In genomic region chr16:10597184-10597583, GRCh38 we compare ENCODE assay signal across 21 cellular contexts. TPM values are rescaled to one million over a fixed set of nuclear protein-coding genes. Genes with fewer than 3 reads are reported as not detected.
DNase-seq lines count a peak whose midpoint lies in the region; ATAC-seq and TF ChIP-seq lines count a peak whose summit lies in the region.
"Had no signal": no experiment of that assay in that cellular context is flagged by ENCODE, and none has a peak within 500 bp of the region (broad histone marks: within the 10 kb centered on the region; RNA-seq: fewer than 3 reads in every experiment).

No MANE protein-coding gene starts in this region.

- H3K27me3 ChIP-seq in osteoblast (ENCODE audit: insufficient read depth, low read length) (peaks cover 7% of the 10 kb centered on the region), HAP-1 (ENCODE audit: low read depth) (peaks cover 15% of the 10 kb centered on the region)
- H3K27me3 ChIP-seq: gastrocnemius medialis had no signal

- CTCF ChIA-PET in Calu3 (lab: Charles Lee) (no interaction called here), OCI-LY7 (lab: Charles Lee; ENCODE audit: unreplicated experiment) (no interaction called here)

- H3K27ac ChIP-seq in OCI-LY7 (ENCODE audit: low read depth, low read length, poor library complexity, severe bottlenecking) (no peak overlapping the region), osteoblast (ENCODE audit: low read depth, low read length) (no peak overlapping the region)
- H3K27ac ChIP-seq: epithelial cell of prostate, neutrophil had no signal

- H3K4me3 ChIP-seq in OCI-LY7 (ENCODE audit: low read depth, low read length, poor library complexity, severe bottlenecking), result no peak overlapping the region
- no peak overlapping the region for H3K4me3 ChIP-seq in osteoblast (ENCODE audit: insufficient read depth, low read length)
- H3K4me3 ChIP-seq in HAP-1, result no peak overlapping the region
- H3K4me3 ChIP-seq: gastrocnemius medialis had no signal

- no peak overlapping the region for H3K4me2 ChIP-seq in OCI-LY7 (ENCODE audit: low read length)
- no peak overlapping the region for H3K4me2 ChIP-seq in osteoblast (ENCODE audit: insufficient read depth, low read length)

- H2AFZ ChIP-seq in OCI-LY7 (ENCODE audit: low read length) (no peak overlapping the region), osteoblast (ENCODE audit: low read length) (no peak overlapping the region)

- no peaks in the 10 kb centered on the region for H3K9me3 Mint-ChIP-seq in Calu3 (ENCODE audit: low read depth, unreplicated experiment)
- H3K9me3 Mint-ChIP-seq in endothelial cell (ENCODE audit: unreplicated experiment), result no peaks in the 10 kb centered on the region
- H3K9me3 Mint-ChIP-seq: activated T-helper 1 cell treated with anti-CD3 and anti-CD28 coated beads, Interleukin-12 subunit alpha, Interleukin-12 subunit beta, Interleukin-2, Interleukin-4 antibody, amounts not matched to agents 30 ng/mL and 10 ng/mL and 1 ng/mL, durations not matched to agents 14 hours and 24 hours and 36 hours; type B pancreatic cell had no signal

- BruUV-seq in Calu3 (replicated peaks; lab: Mats Ljungman, UMichigan) (no TSS peak), OCI-LY7 (replicated peaks; lab: Mats Ljungman, UMichigan) (no TSS peak)

- no peak for TF ChIP-seq CTCF in Calu3 (IDR thresholded peaks at IDR 0.05; ENCODE audit: unreplicated experiment)
- peak; percentile 48 for TF ChIP-seq CTCF in OCI-LY7 (conservative IDR thresholded peaks at IDR 0.05; ENCODE audit: low read length)
- no peak for TF ChIP-seq CTCF in osteoblast (IDR thresholded peaks at IDR 0.05; ENCODE audit: extremely low read depth, low read depth, low read length)
- TF ChIP-seq CTCF in endothelial cell (IDR thresholded peaks at IDR 0.05; ENCODE audit: unreplicated experiment), result no peak

- peaks cover 8% of the 10 kb centered on the region for H3K4me1 ChIP-seq in OCI-LY7 (ENCODE audit: insufficient read depth, low read length, poor library complexity, severe bottlenecking)
- no peaks in the 10 kb centered on the region for H3K4me1 ChIP-seq in osteoblast (ENCODE audit: insufficient read depth, low read length)
- no peaks in the 10 kb centered on the region for H3K4me1 ChIP-seq in HAP-1
- H3K4me1 ChIP-seq: gastrocnemius medialis had no signal

- intact Hi-C loops in Calu3 (cut with micrococcal nuclease; ENCODE audit: unreplicated experiment) (no loop called here), OCI-LY7 (cut with micrococcal nuclease; ENCODE audit: unreplicated experiment) (no loop called here)

- H3K79me2 ChIP-seq in OCI-LY7 (ENCODE audit: insufficient read depth, low read depth, low read length) (no peaks in the 10 kb centered on the region), osteoblast (ENCODE audit: insufficient read depth, low read length) (no peaks in the 10 kb centered on the region)

- H3K4me1 Mint-ChIP-seq in Calu3 (ENCODE audit: low read depth, unreplicated experiment) (peaks cover 23% of the 10 kb centered on the region), endothelial cell (ENCODE audit: unreplicated experiment) (no peaks in the 10 kb centered on the region)

- no peaks in the 10 kb centered on the region for H3K9me2 ChIP-seq in OCI-LY7 (ENCODE audit: insufficient read depth, low read length)

- H3K36me3 ChIP-seq in OCI-LY7 (ENCODE audit: insufficient read depth, low read length), result no peaks in the 10 kb centered on the region
- no peaks in the 10 kb centered on the region for H3K36me3 ChIP-seq in osteoblast (ENCODE audit: insufficient read depth, low read length)
- H3K36me3 ChIP-seq in HAP-1 (replicated peaks), result no peaks in the 10 kb centered on the region
- H3K36me3 ChIP-seq: gastrocnemius medialis, neutrophil had no signal

- ATAC-seq in GM18867 (IDR thresholded peaks at IDR 0.05; ENCODE audit: unreplicated experiment), result peak; percentile 44
- ATAC-seq: gastrocnemius medialis had no signal

- H3K36me3 Mint-ChIP-seq in Calu3 (ENCODE audit: insufficient read depth, unreplicated experiment), result peaks cover 14% of the 10 kb centered on the region
- H3K36me3 Mint-ChIP-seq in endothelial cell (ENCODE audit: low read depth, unreplicated experiment), result no peaks in the 10 kb centered on the region
- H3K36me3 Mint-ChIP-seq: type B pancreatic cell had no signal

- H4K20me1 ChIP-seq in OCI-LY7 (ENCODE audit: insufficient read depth, low read length) (no peaks in the 10 kb centered on the region), osteoblast (ENCODE audit: insufficient read depth, low read length) (no peaks in the 10 kb centered on the region)

- in situ Hi-C loops in HAP-1 (cut with MboI; ENCODE audit: low sequenced_read_pairs), result no loop called here

- H3K9me3 ChIP-seq in OCI-LY7 (ENCODE audit: low read length), result no peaks in the 10 kb centered on the region
- H3K9me3 ChIP-seq in osteoblast (ENCODE audit: low read depth, low read length), result no peaks in the 10 kb centered on the region
- H3K9me3 ChIP-seq in HAP-1, result no peaks in the 10 kb centered on the region
- H3K9me3 ChIP-seq: gastrocnemius medialis, neutrophil had no signal

- H3K4me3 Mint-ChIP-seq in Calu3 (ENCODE audit: low read depth, unreplicated experiment), result no peak overlapping the region
- no peak overlapping the region for H3K4me3 Mint-ChIP-seq in endothelial cell (ENCODE audit: unreplicated experiment)
- H3K4me3 Mint-ChIP-seq: activated T-helper 1 cell treated with anti-CD3 and anti-CD28 coated beads, Interleukin-12 subunit alpha, Interleukin-12 subunit beta, Interleukin-2, Interleukin-4 antibody, amounts not matched to agents 30 ng/mL and 10 ng/mL and 1 ng/mL, durations not matched to agents 14 hours and 24 hours and 36 hours; type B pancreatic cell had no signal

- DNase-seq in Calu3 (no peak), OCI-LY7 (ENCODE audit: low spot score) (peak; percentile 17), osteoblast (ENCODE audit: insufficient read length, low spot score, missing footprints) (peak; percentile 43), DMS79 treated with DMSO at 0.1 percent for 48 hours (lab: John Stamatoyannopoulos, UW) (no peak), HAP-1 (ENCODE audit: low spot score in 2 of 2) (no peak), GM19240 (ENCODE audit: insufficient read length, low spot score) (no peak), endothelial cell (ENCODE audit: low spot score) (no peak)
- DNase-seq: activated CD8-positive, alpha-beta memory T cell treated with anti-CD3 and anti-CD28 coated beads for 24 hours; gastrocnemius medialis; midbrain; MM.1S; NCI-H1930; NCI-H510A treated with DMSO at 0.1 percent for 48 hours; SHP77 treated with DMSO at 0.1 percent for 48 hours; stimulated activated CD4-positive, alpha-beta T cell treated with anti-CD3 and anti-CD28 coated beads, Interleukin-12 subunit alpha, Interleukin-12 subunit beta, amount 100 ng/mL, for 4 hours had no signal

- H3K27me3 Mint-ChIP-seq in Calu3 (ENCODE audit: unreplicated experiment) (peaks cover 4% of the 10 kb centered on the region), endothelial cell (ENCODE audit: unreplicated experiment) (peaks cover 4% of the 10 kb centered on the region)

- H3K27ac Mint-ChIP-seq in Calu3 (ENCODE audit: unreplicated experiment), result peak overlapping the region; percentile 11
- no peak overlapping the region for H3K27ac Mint-ChIP-seq in endothelial cell (ENCODE audit: unreplicated experiment)
- H3K27ac Mint-ChIP-seq: activated T-helper 1 cell treated with anti-CD3 and anti-CD28 coated beads, Interleukin-12 subunit alpha, Interleukin-12 subunit beta, Interleukin-2, Interleukin-4 antibody, amounts not matched to agents 30 ng/mL and 10 ng/mL and 1 ng/mL, durations not matched to agents 14 hours and 24 hours and 36 hours; type B pancreatic cell had no signal

- POLR2A ChIA-PET in OCI-LY7 (lab: Charles Lee), result no interaction called here

RNA-seq across cellular contexts. Expression of gene EMP2, which starts 16.8 kb away (rescaled TPM):
- total RNA-seq in Calu3 (2022), result 65.9 and 73.9 TPM in 2 replicates
- total RNA-seq in OCI-LY7 (2014; rRNA removed; shearing (Covaris generic)), result not detected in 2 replicates
- not detected in 2 replicates for total RNA-seq in OCI-LY7 (2022)
- total RNA-seq in osteoblast, result 31.8 and 35.4 TPM in 2 replicates
- 8.6 TPM for total RNA-seq in endothelial cell (ENCODE audit: unreplicated experiment)
- total RNA-seq: activated T-helper 1 cell treated with anti-CD3 and anti-CD28 coated beads, Interleukin-12 subunit alpha, Interleukin-12 subunit beta, Interleukin-2, Interleukin-4 antibody, amounts not matched to agents 30 ng/mL and 10 ng/mL and 1 ng/mL, durations not matched to agents 14 hours and 24 hours and 36 hours; T-helper 1 cell treated with Interleukin-12 subunit alpha and Interleukin-12 subunit beta and Interleukin-4 antibody, amounts not matched to agents 30 ng/mL and 1 ng/mL, for 36 hours had no signal

Comparison
In these comparisons a context has a peak if more than half of its experiments do, and no peak if none do; other contexts are left out.
1. DNase-seq: peak in OCI-LY7 (single experiment) and osteoblast (single experiment); none in Calu3 (single experiment), DMS79 treated with DMSO at 0.1 percent for 48 hours (single experiment), HAP-1 (0 of 2), GM19240 (single experiment) and endothelial cell (single experiment).